2 cellular contexts compared by ENCODE assay signal in genomic region chr12:22656376-22656775, GRCh38.
TF ChIP-seq lines count a peak whose summit lies in the region.

No MANE protein-coding gene starts in this region.

TF ChIP-seq in IMR-90, 13 proteins besides CTCF, POLR2A, EP300 and RAD21:
- TF ChIP-seq CHD1 (IDR thresholded peaks at IDR 0.05; ENCODE audit: low read depth, low read length) (no peak), MAZ (IDR thresholded peaks at IDR 0.05; ENCODE audit: borderline replicate concordance, low read depth, low read length) (no peak), SMC3 (IDR thresholded peaks at IDR 0.05; ENCODE audit: low read depth, low read length) (no peak), NFE2L2 (IDR thresholded peaks at IDR 0.05; ENCODE audit: low read depth, low read length) (no peak), MAFK (IDR thresholded peaks at IDR 0.05; ENCODE audit: low read depth, low read length) (no peak), RCOR1 (IDR thresholded peaks at IDR 0.05; ENCODE audit: insufficient replicate concordance, low read length) (no peak), FOS (IDR thresholded peaks at IDR 0.05; ENCODE audit: low read depth, low read length) (no peak), CEBPB (IDR thresholded peaks at IDR 0.05; ENCODE audit: low read depth, low read length) (no peak), MXI1 (IDR thresholded peaks at IDR 0.05; ENCODE audit: borderline replicate concordance, low read depth, low read length) (no peak), BHLHE40 (IDR thresholded peaks at IDR 0.05; ENCODE audit: low read depth, low read length) (no peak), RFX5 (IDR thresholded peaks at IDR 0.05; ENCODE audit: low read depth, low read length) (no peak)
- TF ChIP-seq, protein P1, sequence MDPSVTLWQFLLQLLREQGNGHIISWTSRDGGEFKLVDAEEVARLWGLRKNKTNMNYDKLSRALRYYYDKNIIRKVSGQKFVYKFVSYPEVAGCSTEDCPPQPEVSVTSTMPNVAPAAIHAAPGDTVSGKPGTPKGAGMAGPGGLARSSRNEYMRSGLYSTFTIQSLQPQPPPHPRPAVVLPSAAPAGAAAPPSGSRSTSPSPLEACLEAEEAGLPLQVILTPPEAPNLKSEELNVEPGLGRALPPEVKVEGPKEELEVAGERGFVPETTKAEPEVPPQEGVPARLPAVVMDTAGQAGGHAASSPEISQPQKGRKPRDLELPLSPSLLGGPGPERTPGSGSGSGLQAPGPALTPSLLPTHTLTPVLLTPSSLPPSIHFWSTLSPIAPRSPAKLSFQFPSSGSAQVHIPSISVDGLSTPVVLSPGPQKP (IDR thresholded peaks at IDR 0.05; ENCODE audit: borderline replicate concordance, low read depth, low read length), result no peak
- TF ChIP-seq, protein P2, sequence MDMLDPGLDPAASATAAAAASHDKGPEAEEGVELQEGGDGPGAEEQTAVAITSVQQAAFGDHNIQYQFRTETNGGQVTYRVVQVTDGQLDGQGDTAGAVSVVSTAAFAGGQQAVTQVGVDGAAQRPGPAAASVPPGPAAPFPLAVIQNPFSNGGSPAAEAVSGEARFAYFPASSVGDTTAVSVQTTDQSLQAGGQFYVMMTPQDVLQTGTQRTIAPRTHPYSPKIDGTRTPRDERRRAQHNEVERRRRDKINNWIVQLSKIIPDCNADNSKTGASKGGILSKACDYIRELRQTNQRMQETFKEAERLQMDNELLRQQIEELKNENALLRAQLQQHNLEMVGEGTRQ (IDR thresholded peaks at IDR 0.05; ENCODE audit: low read depth, low read length), result no peak

TF ChIP-seq in K562, 482 proteins besides CTCF, POLR2A, EP300 and RAD21:
- TF ChIP-seq SREBF2 (CRISPR knock-in tag; IDR thresholded peaks at IDR 0.05) (no peak), HOXB6 (CRISPR knock-in tag; IDR thresholded peaks at IDR 0.05; ENCODE audit: borderline replicate concordance) (no peak), EGR1 (conservative IDR thresholded peaks at IDR 0.05) (no peak), CBX2 (IDR thresholded peaks at IDR 0.05; ENCODE audit: insufficient read depth, low read length, poor library complexity, severe bottlenecking) (no peak), ZNF436 (CRISPR knock-in tag; IDR thresholded peaks at IDR 0.05) (no peak), GABPB2 (CRISPR knock-in tag; conservative IDR thresholded peaks at IDR 0.05) (no peak), ZNF77 (CRISPR knock-in tag; IDR thresholded peaks at IDR 0.05) (no peak), CHAMP1 (IDR thresholded peaks at IDR 0.05) (no peak)
- TF ChIP-seq, protein P3, sequence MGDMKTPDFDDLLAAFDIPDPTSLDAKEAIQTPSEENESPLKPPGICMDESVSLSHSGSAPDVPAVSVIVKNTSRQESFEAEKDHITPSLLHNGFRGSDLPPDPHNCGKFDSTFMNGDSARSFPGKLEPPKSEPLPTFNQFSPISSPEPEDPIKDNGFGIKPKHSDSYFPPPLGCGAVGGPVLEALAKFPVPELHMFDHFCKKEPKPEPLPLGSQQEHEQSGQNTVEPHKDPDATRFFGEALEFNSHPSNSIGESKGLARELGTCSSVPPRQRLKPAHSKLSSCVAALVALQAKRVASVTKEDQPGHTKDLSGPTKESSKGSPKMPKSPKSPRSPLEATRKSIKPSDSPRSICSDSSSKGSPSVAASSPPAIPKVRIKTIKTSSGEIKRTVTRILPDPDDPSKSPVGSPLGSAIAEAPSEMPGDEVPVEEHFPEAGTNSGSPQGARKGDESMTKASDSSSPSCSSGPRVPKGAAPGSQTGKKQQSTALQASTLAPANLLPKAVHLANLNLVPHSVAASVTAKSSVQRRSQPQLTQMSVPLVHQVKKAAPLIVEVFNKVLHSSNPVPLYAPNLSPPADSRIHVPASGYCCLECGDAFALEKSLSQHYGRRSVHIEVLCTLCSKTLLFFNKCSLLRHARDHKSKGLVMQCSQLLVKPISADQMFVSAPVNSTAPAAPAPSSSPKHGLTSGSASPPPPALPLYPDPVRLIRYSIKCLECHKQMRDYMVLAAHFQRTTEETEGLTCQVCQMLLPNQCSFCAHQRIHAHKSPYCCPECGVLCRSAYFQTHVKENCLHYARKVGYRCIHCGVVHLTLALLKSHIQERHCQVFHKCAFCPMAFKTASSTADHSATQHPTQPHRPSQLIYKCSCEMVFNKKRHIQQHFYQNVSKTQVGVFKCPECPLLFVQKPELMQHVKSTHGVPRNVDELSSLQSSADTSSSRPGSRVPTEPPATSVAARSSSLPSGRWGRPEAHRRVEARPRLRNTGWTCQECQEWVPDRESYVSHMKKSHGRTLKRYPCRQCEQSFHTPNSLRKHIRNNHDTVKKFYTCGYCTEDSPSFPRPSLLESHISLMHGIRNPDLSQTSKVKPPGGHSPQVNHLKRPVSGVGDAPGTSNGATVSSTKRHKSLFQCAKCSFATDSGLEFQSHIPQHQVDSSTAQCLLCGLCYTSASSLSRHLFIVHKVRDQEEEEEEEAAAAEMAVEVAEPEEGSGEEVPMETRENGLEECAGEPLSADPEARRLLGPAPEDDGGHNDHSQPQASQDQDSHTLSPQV (IDR thresholded peaks at IDR 0.05), result no peak
TF ChIP-seq in K562: peak in this region for 0.
